Comparison of ENCODE assay signal across 1 cellular context in the genomic region with DNA sequence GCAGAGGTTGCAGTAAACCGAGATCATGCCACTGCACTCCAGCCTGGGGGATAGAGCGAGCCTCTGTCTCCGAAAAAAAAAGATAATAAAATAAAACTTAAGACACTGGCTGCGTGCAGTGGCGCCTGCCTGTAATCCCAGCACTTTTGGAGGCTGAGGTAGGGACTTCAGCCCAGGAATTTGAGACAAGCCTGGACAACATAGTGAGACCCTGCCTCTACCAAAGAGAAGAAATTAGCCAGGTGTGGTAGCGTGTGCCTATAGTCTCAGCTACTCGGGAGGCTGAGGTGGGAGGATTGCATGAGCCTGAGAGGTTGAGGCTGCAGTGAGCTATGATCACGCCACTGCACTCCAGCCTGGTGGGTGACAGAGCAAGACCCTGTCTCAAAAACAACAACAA.
TF ChIP-seq lines count a peak whose summit lies in the region.

No MANE protein-coding gene starts in this region.

TF ChIP-seq in HepG2, 621 proteins besides CTCF, POLR2A, EP300 and RAD21 (continued from another document):
- TF ChIP-seq FOSL2 (CRISPR knock-in tag; IDR thresholded peaks at IDR 0.05) (no peak), FOXA3 (CRISPR knock-in tag; IDR thresholded peaks at IDR 0.05) (no peak), KLF11 (CRISPR knock-in tag; IDR thresholded peaks at IDR 0.05) (no peak), ATM (IDR thresholded peaks at IDR 0.05; ENCODE audit: borderline replicate concordance) (no peak)
